ENCODE assay signal across 8 cellular contexts in genomic region chr11:47415949-47416472, GRCh38. TPM values are rescaled to one million over a fixed set of nuclear protein-coding genes. Genes with fewer than 3 reads are reported as not detected.
DNase-seq lines count a peak whose midpoint lies in the region; ATAC-seq and TF ChIP-seq lines count a peak whose summit lies in the region.

No MANE protein-coding gene starts in this region.

- DNase-seq in GM04504 (ENCODE audit: low read depth) (peak; percentile 94), Right ventricle myocardium superior (peak; percentile 89), skeletal muscle cell (ENCODE audit: low read depth) (peak; percentile 89), NOMO-1 treated with dmso at 0.1 percent for 144 hours (lab: John Stamatoyannopoulos, UW; ENCODE audit: unreplicated experiment) (no peak)

- ATAC-seq in SK-N-SH treated with all-trans-retinoic acid at 6 μM for 48 hours (peak; percentile 88), Right ventricle myocardium superior (ENCODE audit: poor library complexity) (peak; percentile 87), HG02642 (IDR thresholded peaks at IDR 0.05; ENCODE audit: poor library complexity, unreplicated experiment) (no peak), HG03039 (IDR thresholded peaks at IDR 0.05; ENCODE audit: unreplicated experiment) (no peak), HG02763 (IDR thresholded peaks at IDR 0.05; ENCODE audit: unreplicated experiment) (no peak)

- intact Hi-C loops in Right ventricle myocardium superior (cut with DNase I): no loop called here

- H3K4me3 ChIP-seq in skeletal muscle cell (ENCODE audit: low read depth, low read length): no peak overlapping the region

TF ChIP-seq in SK-N-SH treated with all-trans-retinoic acid at 6 μM for 48 hours, 23 proteins besides CTCF, POLR2A, EP300 and RAD21:
- no peak for TF ChIP-seq CSDC2 (CRISPR knock-in tag; IDR thresholded peaks at IDR 0.05)
- TF ChIP-seq PATZ1 (CRISPR knock-in tag; IDR thresholded peaks at IDR 0.05; ENCODE audit: borderline replicate concordance): peak; percentile 86
- TF ChIP-seq ZFP3 (CRISPR knock-in tag; IDR thresholded peaks at IDR 0.05): peak; percentile 51; the same call in 1 of the 2 replicates

RNA-seq across cellular contexts. Expression of gene SLC39A13, which starts 7.6 kb away (rescaled TPM):
- 34.5 TPM for total RNA-seq in Right ventricle myocardium superior

RNA-seq across cellular contexts. Expression of gene PSMC3, which starts 10.2 kb away (rescaled TPM):
- total RNA-seq in Right ventricle myocardium superior: 166 TPM

RNA-seq across cellular contexts. Expression of gene RAPSN, which starts 32.9 kb away (rescaled TPM):
- total RNA-seq in Right ventricle myocardium superior: 6.7 TPM

RNA-seq across cellular contexts. Expression of gene SPI1, which starts 37.7 kb away (rescaled TPM):
- 11.1 TPM for total RNA-seq in Right ventricle myocardium superior

Comparison
In these comparisons a context has a peak if more than half of its experiments do, and no peak if none do; other contexts are left out.
1. ATAC-seq: peak in SK-N-SH treated with all-trans-retinoic acid at 6 μM for 48 hours (single experiment) and Right ventricle myocardium superior (single experiment); none in HG02642 (single experiment), HG03039 (single experiment) and HG02763 (single experiment).